In the genomic region with DNA sequence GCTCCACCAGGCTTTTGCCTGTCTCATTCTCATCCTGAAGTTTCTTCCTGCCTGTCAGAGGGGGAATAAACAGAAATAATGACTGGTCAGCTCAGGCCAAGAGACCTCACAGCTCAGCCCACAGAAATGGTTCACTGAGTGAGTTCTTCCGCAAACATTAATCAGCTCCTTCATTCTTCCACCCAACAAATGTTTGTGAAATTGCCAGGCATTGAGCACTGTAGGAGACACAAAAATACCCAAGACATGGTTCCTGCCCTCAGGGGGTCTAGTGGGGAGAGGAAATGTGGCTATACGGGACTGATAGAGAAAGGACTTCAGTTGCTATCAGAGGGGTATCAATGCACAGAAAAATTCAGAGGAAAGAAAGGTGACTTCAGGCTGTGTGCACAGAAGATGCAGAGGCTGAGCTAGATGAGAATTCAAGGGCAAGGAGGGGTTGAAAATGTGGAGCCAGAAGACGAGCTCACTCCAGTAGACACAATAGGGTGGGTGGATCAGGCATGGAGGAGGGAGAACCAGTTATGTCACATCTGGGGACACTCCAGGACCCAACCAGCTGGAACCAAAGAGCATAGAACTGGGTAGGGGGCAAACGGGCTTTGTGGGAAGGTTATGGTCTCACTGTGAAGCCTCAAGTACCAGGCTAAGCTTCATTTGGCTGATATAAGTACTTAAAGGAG, we compare ENCODE assay signal across 9 cellular contexts. TPM values are rescaled to one million over a fixed set of nuclear protein-coding genes. Genes with fewer than 3 reads are reported as not detected.
A peak's percentile ranks its signal among the peaks of the same experiment; 100 is the strongest.
DNase-seq lines count a peak whose midpoint lies in the region; ATAC-seq and TF ChIP-seq lines count a peak whose summit lies in the region.
"Had no signal": no experiment of that assay in that cellular context is flagged by ENCODE, and none has a peak within 500 bp of the region (broad histone marks: within the 10 kb centered on the region; RNA-seq: fewer than 3 reads in every experiment).

No MANE protein-coding gene starts in this region.

- H3K27ac ChIP-seq in SJCRH30 (peak overlapping the region; percentile 77), transverse colon (peak overlapping the region; percentile 86 to 97 (median 94))

- H3K27me3 Mint-ChIP-seq in activated naive CD8-positive, alpha-beta T cell treated with anti-CD3 and anti-CD28 coated beads, Interleukin-2, amount 50 U/mL, for 24 hours = peaks cover 3% of the 10 kb centered on the region
- H3K27me3 Mint-ChIP-seq in activated naive CD8-positive, alpha-beta T cell treated with anti-CD3 and anti-CD28 coated beads for 36 hours = no peaks in the 10 kb centered on the region

- no peak for DNase-seq in activated naive CD8-positive, alpha-beta T cell treated with anti-CD3 and anti-CD28 coated beads, Interleukin-2, amount 50 U/mL, for 24 hours
- no peak for DNase-seq in activated naive CD8-positive, alpha-beta T cell treated with anti-CD3 and anti-CD28 coated beads for 36 hours
- no peak for DNase-seq in SJCRH30
- peak; percentile 73 for DNase-seq in iris pigment epithelial cell (ENCODE audit: low read depth)
- no peak for DNase-seq in transverse colon
- DNase-seq in D341Med (ENCODE audit: low spot score) = no peak
- no peak for DNase-seq in activated CD8-positive, alpha-beta memory T cell treated with anti-CD3 and anti-CD28 coated beads for 24 hours
- DNase-seq: CD8-positive, alpha-beta T cell had no signal

- TF ChIP-seq POLR2A in transverse colon (IDR thresholded peaks at IDR 0.05) = no peak

- H3K27me3 ChIP-seq in SJCRH30 = no peaks in the 10 kb centered on the region
- H3K27me3 ChIP-seq in transverse colon = no peaks in the 10 kb centered on the region

- no peak for TF ChIP-seq CTCF in transverse colon (IDR thresholded peaks at IDR 0.05)

- H3K9me3 Mint-ChIP-seq in activated naive CD8-positive, alpha-beta T cell treated with anti-CD3 and anti-CD28 coated beads, Interleukin-2, amount 50 U/mL, for 24 hours = no peaks in the 10 kb centered on the region
- H3K9me3 Mint-ChIP-seq in activated naive CD8-positive, alpha-beta T cell treated with anti-CD3 and anti-CD28 coated beads for 36 hours = no peaks in the 10 kb centered on the region
- H3K9me3 Mint-ChIP-seq: CD8-positive, alpha-beta T cell had no signal

- H3K4me3 Mint-ChIP-seq in activated naive CD8-positive, alpha-beta T cell treated with anti-CD3 and anti-CD28 coated beads, Interleukin-2, amount 50 U/mL, for 24 hours = no peak overlapping the region
- H3K4me3 Mint-ChIP-seq in activated naive CD8-positive, alpha-beta T cell treated with anti-CD3 and anti-CD28 coated beads for 36 hours = no peak overlapping the region
- H3K4me3 Mint-ChIP-seq: CD8-positive, alpha-beta T cell had no signal

- H3K36me3 ChIP-seq in SJCRH30 (no peaks in the 10 kb centered on the region), transverse colon (no peaks in the 10 kb centered on the region)

- no peak for ATAC-seq in activated naive CD8-positive, alpha-beta T cell treated with anti-CD3 and anti-CD28 coated beads, Interleukin-2, amount 50 U/mL, for 24 hours
- no peak for ATAC-seq in HG03045 (IDR thresholded peaks at IDR 0.05; ENCODE audit: unreplicated experiment)
- ATAC-seq: CD8-positive, alpha-beta T cell had no signal

- peak overlapping the region; percentile 50 for H3K27ac Mint-ChIP-seq in activated naive CD8-positive, alpha-beta T cell treated with anti-CD3 and anti-CD28 coated beads, Interleukin-2, amount 50 U/mL, for 24 hours
- no peak overlapping the region for H3K27ac Mint-ChIP-seq in activated naive CD8-positive, alpha-beta T cell treated with anti-CD3 and anti-CD28 coated beads for 36 hours
- H3K27ac Mint-ChIP-seq: CD8-positive, alpha-beta T cell had no signal

- H3K9me3 ChIP-seq in SJCRH30 (replicated peaks) = no peaks in the 10 kb centered on the region
- H3K9me3 ChIP-seq in transverse colon = no peaks in the 10 kb centered on the region

- in situ Hi-C loops in transverse colon (cut with MboI; ENCODE audit: low pct_ligation_motif_present in 1 of 4, low pct_unique_long_range_greater_than_20kb in 1 of 4, low sequenced_read_pairs in 3 of 4) = no loop called here

- H3K4me1 Mint-ChIP-seq in activated naive CD8-positive, alpha-beta T cell treated with anti-CD3 and anti-CD28 coated beads, Interleukin-2, amount 50 U/mL, for 24 hours = peaks cover 29% of the 10 kb centered on the region
- H3K4me1 Mint-ChIP-seq in activated naive CD8-positive, alpha-beta T cell treated with anti-CD3 and anti-CD28 coated beads for 36 hours = peaks cover 9% of the 10 kb centered on the region

- H3K36me3 Mint-ChIP-seq in activated naive CD8-positive, alpha-beta T cell treated with anti-CD3 and anti-CD28 coated beads, Interleukin-2, amount 50 U/mL, for 24 hours (ENCODE audit: low read depth) = peaks cover 10% of the 10 kb centered on the region
- H3K36me3 Mint-ChIP-seq in activated naive CD8-positive, alpha-beta T cell treated with anti-CD3 and anti-CD28 coated beads for 36 hours = peaks cover 6% of the 10 kb centered on the region
- H3K36me3 Mint-ChIP-seq: CD8-positive, alpha-beta T cell had no signal

- H3K4me3 ChIP-seq in SJCRH30 (no peak overlapping the region), transverse colon (no peak overlapping the region)

- TF ChIP-seq EP300 in transverse colon (IDR thresholded peaks at IDR 0.05; ENCODE audit: low read depth) = no peak

- intact Hi-C loops in transverse colon (cut with DNase I; ENCODE audit: low total_unique reads) = no loop called here

- H3K4me1 ChIP-seq in SJCRH30 = peaks cover 58% of the 10 kb centered on the region
- H3K4me1 ChIP-seq in transverse colon = peaks cover 38 to 76% (median 51%) of the 10 kb centered on the region in 4 donors

- WGBS in transverse colon (ENCODE audit: low coverage in 1 of 2), 2 donors = 57 to 67% methylated on average over 3 to 4 of the region's 4 CpGs

RNA-seq across cellular contexts. Expression of a gene that starts 20.9 kb away (rescaled TPM):
- total RNA-seq in activated naive CD8-positive, alpha-beta T cell treated with anti-CD3 and anti-CD28 coated beads for 36 hours = 10 to 100 TPM; 22.1 to 22.8 TPM
- total RNA-seq in SJCRH30 (2014; rRNA removed; shearing (Covaris generic)) = 4.2 and 4.6 TPM in 2 replicates
- 10 to 100 TPM; 18.9 to 57.2 (median 50.2) TPM for total RNA-seq in transverse colon
- total RNA-seq: CD8-positive, alpha-beta T cell had no signal

RNA-seq across cellular contexts. Expression of a gene that starts 35.1 kb away (rescaled TPM):
- total RNA-seq in activated naive CD8-positive, alpha-beta T cell treated with anti-CD3 and anti-CD28 coated beads for 36 hours = 10 to 100 TPM; 47.6 to 52.0 TPM
- total RNA-seq in SJCRH30 (2014; rRNA removed; shearing (Covaris generic)) = 43.2 and 49.4 TPM in 2 replicates
- 10 to 100 TPM in 1 of 4 donors, 1 to 10 TPM in 2, not detected in 1; 1.1 to 13.1 (median 4.3) TPM for total RNA-seq in transverse colon
